16 cellular contexts compared by ENCODE assay signal in the genomic region with DNA sequence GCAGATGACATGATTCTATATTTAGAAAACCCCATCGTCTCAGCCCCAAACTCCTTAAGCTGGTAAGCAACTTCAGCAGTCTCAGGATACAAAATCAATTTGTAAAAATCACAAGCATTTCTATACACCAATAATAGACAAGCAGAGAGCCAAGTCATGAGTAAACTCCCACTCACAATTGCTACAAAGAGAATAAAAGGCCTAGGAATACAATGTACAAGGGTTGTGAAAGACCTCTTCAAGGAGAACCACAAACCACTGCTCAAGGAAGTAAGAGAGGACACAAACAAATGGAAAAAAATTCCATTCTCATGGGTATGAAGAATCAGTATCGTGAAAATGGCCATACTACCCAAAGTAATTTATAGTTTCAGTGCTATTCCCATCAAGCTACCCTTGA. TPM values are rescaled to one million over a fixed set of nuclear protein-coding genes. Genes with fewer than 3 reads are reported as not detected.
"Had no signal": no experiment of that assay in that cellular context is flagged by ENCODE, and none has a peak within 500 bp of the region (broad histone marks: within the 10 kb centered on the region; RNA-seq: fewer than 3 reads in every experiment).

No MANE protein-coding gene starts in this region.

RNA-seq across cellular contexts. Expression of gene MRGPRX1, which starts 13.8 kb away (rescaled TPM):
- total RNA-seq: activated B cell treated with CpG ODN at 0.5 μM for 24 hours; activated CD4-positive, alpha-beta memory T cell treated with anti-CD3 and anti-CD28 coated beads for 36 hours; activated CD4-positive, alpha-beta T cell treated with anti-CD3 and anti-CD28 coated beads, Interleukin-2, amount 10 ng/mL, durations not matched to agents 24 days and 14 days; activated CD8-positive, alpha-beta memory T cell treated with anti-CD3 and anti-CD28 coated beads for 36 hours; activated CD8-positive, alpha-beta T cell treated with anti-CD3 and anti-CD28 coated beads for 36 hours; activated naive CD4-positive, alpha-beta T cell treated with anti-CD3 and anti-CD28 coated beads for 36 hours; activated naive CD4-positive, alpha-beta T cell treated with anti-CD3 and anti-CD28 coated beads, Interleukin-2, amount 50 U/mL, for 72 hours; activated naive CD8-positive, alpha-beta T cell treated with anti-CD3 and anti-CD28 coated beads for 36 hours; activated T-cell treated with anti-CD3 and anti-CD28 coated beads, Interleukin-2, amount 50 U/mL, for 4 hours; activated T-cell treated with anti-CD3 and anti-CD28 coated beads, Interleukin-2, amount 50 U/mL, for 72 hours; activated T-helper 1 cell treated with anti-CD3 and anti-CD28 coated beads, Interleukin-12 subunit alpha, Interleukin-12 subunit beta, Interleukin-2, Interleukin-4 antibody, amounts not matched to agents 30 ng/mL and 10 ng/mL and 1 ng/mL, durations not matched to agents 14 hours and 24 hours and 36 hours; activated T-helper 17 cell treated with anti-CD3 and anti-CD28 coated beads, Interleukin-2, amount 50 U/mL, for 72 hours; adrenal gland; ascending aorta; cardiac septum; cerebellum had no signal
- polyA plus RNA-seq: adrenal gland had no signal
